Comparison of ENCODE assay signal across 8 cellular contexts in the genomic region with DNA sequence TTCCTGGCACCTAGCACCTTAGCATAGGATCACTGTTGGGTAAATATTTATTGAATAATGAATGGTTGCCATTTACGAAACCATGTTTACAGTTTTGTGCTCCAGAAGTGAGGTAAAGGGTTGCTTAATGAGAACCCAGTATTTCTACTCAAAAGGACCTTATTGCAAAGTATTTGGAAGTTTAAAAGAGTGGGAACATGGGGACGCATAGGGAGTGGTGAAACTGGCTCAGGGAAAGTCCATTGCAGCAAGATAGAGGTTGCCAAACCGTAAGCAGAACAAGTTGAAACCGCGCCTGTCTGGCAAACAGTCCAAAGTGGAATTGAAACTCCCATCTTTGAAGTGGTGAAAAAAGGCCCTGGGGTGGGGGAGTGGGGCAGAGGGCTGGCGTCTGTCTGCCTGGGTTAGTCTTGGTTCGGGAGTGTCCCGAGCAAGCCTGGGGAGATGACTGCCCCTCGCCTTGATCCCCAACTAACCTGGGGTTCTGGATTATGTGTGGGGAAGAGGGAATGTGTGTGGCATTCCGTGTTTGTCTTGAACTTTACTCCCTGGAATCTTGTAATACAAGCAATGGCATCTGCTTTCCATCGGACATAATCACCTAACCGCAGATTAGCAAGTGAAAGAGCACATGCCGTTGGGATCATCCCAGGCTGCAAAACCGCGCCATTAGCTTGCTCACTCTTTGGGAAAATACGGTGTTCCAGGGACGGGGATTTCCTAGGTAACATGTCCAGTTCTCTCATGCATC. TPM values are rescaled to one million over a fixed set of nuclear protein-coding genes. Genes with fewer than 3 reads are reported as not detected.
A peak's percentile ranks its signal among the peaks of the same experiment; 100 is the strongest.
DNase-seq lines count a peak whose midpoint lies in the region; ATAC-seq, FAIRE-seq and TF ChIP-seq lines count a peak whose summit lies in the region.

No MANE protein-coding gene starts in this region.

- ATAC-seq in omental fat pad (ENCODE audit: low FRiP score) (peak; percentile 64), HG03571 (IDR thresholded peaks at IDR 0.05; ENCODE audit: unreplicated experiment) (no peak)

- peak overlapping the region; percentile 27 for H3K4me3 ChIP-seq in fibroblast of mammary gland (ENCODE audit: control insufficient read depth, low read depth, low read length)

- TF ChIP-seq CTCF in fibroblast of mammary gland (conservative IDR thresholded peaks at IDR 0.05; ENCODE audit: control insufficient read depth, insufficient read depth, low read depth, low read length) (no peak), omental fat pad (IDR thresholded peaks at IDR 0.05) (no peak)

- DNase-seq in GM19239 (ENCODE audit: insufficient read length, low spot score) (no peak), NCI-H82 treated with DMSO at 0.1 percent for 48 hours (lab: John Stamatoyannopoulos, UW; ENCODE audit: unreplicated experiment) (peak; percentile 60), fibroblast of mammary gland (ENCODE audit: low read depth) (peak; percentile 93), omental fat pad (ENCODE audit: low spot score) (no peak), T1000 (lab: John Stamatoyannopoulos, UW) (no peak), activated T-cell treated with anti-CD3 and anti-CD28 coated beads for 4 hours (no peak)
- no peak for DNase-seq in activated naive CD4-positive, alpha-beta T cell (lab: John Stamatoyannopoulos, UW)

- FAIRE-seq in GM19239 (lab: Jason Lieb, UNC): peak; percentile 84

RNA-seq across cellular contexts. Expression of a gene that starts 7.2 kb away (rescaled TPM):
- total RNA-seq in omental fat pad: 100 to 1,000 TPM; 129 to 365 (median 231) TPM

Comparison
In these comparisons a context has a peak if more than half of its experiments do, and no peak if none do; other contexts are left out.
1. DNase-seq: peak in NCI-H82 treated with DMSO at 0.1 percent for 48 hours (single experiment) and fibroblast of mammary gland (single experiment); none in GM19239 (single experiment), omental fat pad (single experiment), T1000 (single experiment), activated naive CD4-positive, alpha-beta T cell (0 of 4) and activated T-cell treated with anti-CD3 and anti-CD28 coated beads for 4 hours (single experiment).